In the genomic region with DNA sequence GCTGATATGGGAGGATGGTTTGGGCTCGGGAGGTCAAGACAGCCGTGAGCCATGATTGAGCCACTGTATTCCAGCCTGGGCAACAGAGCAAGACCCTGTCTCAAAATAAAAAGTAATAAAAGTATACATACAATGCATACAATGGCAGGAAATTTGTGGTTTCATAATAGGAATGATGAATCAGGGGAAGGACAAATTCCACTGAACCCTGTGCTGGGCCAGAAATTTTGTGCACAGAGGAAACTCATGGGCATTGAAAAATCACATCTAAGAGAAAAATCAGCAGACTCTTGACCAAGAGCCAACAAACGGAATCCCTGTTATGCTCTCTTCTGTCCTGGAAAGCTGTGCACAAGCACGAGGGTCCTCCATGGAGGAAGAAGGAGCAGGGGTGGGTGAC, we compare ENCODE assay signal across 1 cellular context.
TF ChIP-seq lines count a peak whose summit lies in the region.

No MANE protein-coding gene starts in this region.

TF ChIP-seq in HepG2, 621 proteins besides CTCF, POLR2A, EP300 and RAD21 (continued from another document):
- TF ChIP-seq ZNF639 (CRISPR knock-in tag; conservative IDR thresholded peaks at IDR 0.05) = no peak
- TF ChIP-seq ZNF609 (CRISPR knock-in tag; IDR thresholded peaks at IDR 0.05; ENCODE audit: borderline replicate concordance) = no peak
- no peak for TF ChIP-seq JDP2 (CRISPR knock-in tag; IDR thresholded peaks at IDR 0.05; ENCODE audit: borderline replicate concordance)
- TF ChIP-seq ZNF24 (IDR thresholded peaks at IDR 0.05) = no peak
- no peak for TF ChIP-seq NR3C1 (CRISPR knock-in tag; IDR thresholded peaks at IDR 0.05)
- TF ChIP-seq MAFG (CRISPR knock-in tag; IDR thresholded peaks at IDR 0.05) = no peak
